3 cellular contexts compared by ENCODE assay signal in genomic region chr12:122981036-122981471, GRCh38.
TF ChIP-seq lines count a peak whose summit lies in the region.

No MANE protein-coding gene starts in this region.

TF ChIP-seq in IMR-90, 13 proteins besides CTCF, POLR2A, EP300 and RAD21:
- TF ChIP-seq MXI1 (IDR thresholded peaks at IDR 0.05; ENCODE audit: borderline replicate concordance, low read depth, low read length) (no peak), CEBPB (IDR thresholded peaks at IDR 0.05; ENCODE audit: low read depth, low read length) (no peak), RFX5 (IDR thresholded peaks at IDR 0.05; ENCODE audit: low read depth, low read length) (no peak), BHLHE40 (IDR thresholded peaks at IDR 0.05; ENCODE audit: low read depth, low read length) (no peak), FOS (IDR thresholded peaks at IDR 0.05; ENCODE audit: low read depth, low read length) (no peak), NFE2L2 (IDR thresholded peaks at IDR 0.05; ENCODE audit: low read depth, low read length) (no peak), CHD1 (IDR thresholded peaks at IDR 0.05; ENCODE audit: low read depth, low read length) (no peak), MAFK (IDR thresholded peaks at IDR 0.05; ENCODE audit: low read depth, low read length) (no peak), MAZ (IDR thresholded peaks at IDR 0.05; ENCODE audit: borderline replicate concordance, low read depth, low read length) (no peak), RCOR1 (IDR thresholded peaks at IDR 0.05; ENCODE audit: insufficient replicate concordance, low read length) (no peak), SMC3 (IDR thresholded peaks at IDR 0.05; ENCODE audit: low read depth, low read length) (no peak), ELK1 (IDR thresholded peaks at IDR 0.05; ENCODE audit: borderline replicate concordance, low read depth, low read length) (no peak)
- TF ChIP-seq, protein P1, sequence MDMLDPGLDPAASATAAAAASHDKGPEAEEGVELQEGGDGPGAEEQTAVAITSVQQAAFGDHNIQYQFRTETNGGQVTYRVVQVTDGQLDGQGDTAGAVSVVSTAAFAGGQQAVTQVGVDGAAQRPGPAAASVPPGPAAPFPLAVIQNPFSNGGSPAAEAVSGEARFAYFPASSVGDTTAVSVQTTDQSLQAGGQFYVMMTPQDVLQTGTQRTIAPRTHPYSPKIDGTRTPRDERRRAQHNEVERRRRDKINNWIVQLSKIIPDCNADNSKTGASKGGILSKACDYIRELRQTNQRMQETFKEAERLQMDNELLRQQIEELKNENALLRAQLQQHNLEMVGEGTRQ (IDR thresholded peaks at IDR 0.05; ENCODE audit: low read depth, low read length) = no peak

TF ChIP-seq in GM12878, 131 proteins besides CTCF, POLR2A, EP300 and RAD21:
- TF ChIP-seq MXI1 (IDR thresholded peaks at IDR 0.05; ENCODE audit: low read depth, low read length) = 0 out of 2 replicates have a peak, but pooled peaks have one; percentile 30
- TF ChIP-seq CBX5 (IDR thresholded peaks at IDR 0.05; ENCODE audit: low read depth) = no peak
- 0 out of 3 replicates have a peak, but pooled peaks of 1 of the 2 experiments have one; percentile 8 for TF ChIP-seq EGR1 (IDR thresholded peaks at IDR 0.05; ENCODE audit: borderline replicate concordance in 1 of 2, low read depth in 2 of 2, low read length in 2 of 2)
- TF ChIP-seq RUNX3 (IDR thresholded peaks at IDR 0.05; ENCODE audit: low read length) = no peak
- 0 out of 2 replicates have a peak, but pooled peaks have one; percentile 25 for TF ChIP-seq YY1 (IDR thresholded peaks at IDR 0.05; ENCODE audit: low read depth, low read length)
- TF ChIP-seq POLR2AphosphoS5 (IDR thresholded peaks at IDR 0.05; ENCODE audit: low read length) = no peak
- TF ChIP-seq SIX5 (IDR thresholded peaks at IDR 0.05; ENCODE audit: low read depth, low read length, severe bottlenecking) = no peak
- TF ChIP-seq, protein P2, sequence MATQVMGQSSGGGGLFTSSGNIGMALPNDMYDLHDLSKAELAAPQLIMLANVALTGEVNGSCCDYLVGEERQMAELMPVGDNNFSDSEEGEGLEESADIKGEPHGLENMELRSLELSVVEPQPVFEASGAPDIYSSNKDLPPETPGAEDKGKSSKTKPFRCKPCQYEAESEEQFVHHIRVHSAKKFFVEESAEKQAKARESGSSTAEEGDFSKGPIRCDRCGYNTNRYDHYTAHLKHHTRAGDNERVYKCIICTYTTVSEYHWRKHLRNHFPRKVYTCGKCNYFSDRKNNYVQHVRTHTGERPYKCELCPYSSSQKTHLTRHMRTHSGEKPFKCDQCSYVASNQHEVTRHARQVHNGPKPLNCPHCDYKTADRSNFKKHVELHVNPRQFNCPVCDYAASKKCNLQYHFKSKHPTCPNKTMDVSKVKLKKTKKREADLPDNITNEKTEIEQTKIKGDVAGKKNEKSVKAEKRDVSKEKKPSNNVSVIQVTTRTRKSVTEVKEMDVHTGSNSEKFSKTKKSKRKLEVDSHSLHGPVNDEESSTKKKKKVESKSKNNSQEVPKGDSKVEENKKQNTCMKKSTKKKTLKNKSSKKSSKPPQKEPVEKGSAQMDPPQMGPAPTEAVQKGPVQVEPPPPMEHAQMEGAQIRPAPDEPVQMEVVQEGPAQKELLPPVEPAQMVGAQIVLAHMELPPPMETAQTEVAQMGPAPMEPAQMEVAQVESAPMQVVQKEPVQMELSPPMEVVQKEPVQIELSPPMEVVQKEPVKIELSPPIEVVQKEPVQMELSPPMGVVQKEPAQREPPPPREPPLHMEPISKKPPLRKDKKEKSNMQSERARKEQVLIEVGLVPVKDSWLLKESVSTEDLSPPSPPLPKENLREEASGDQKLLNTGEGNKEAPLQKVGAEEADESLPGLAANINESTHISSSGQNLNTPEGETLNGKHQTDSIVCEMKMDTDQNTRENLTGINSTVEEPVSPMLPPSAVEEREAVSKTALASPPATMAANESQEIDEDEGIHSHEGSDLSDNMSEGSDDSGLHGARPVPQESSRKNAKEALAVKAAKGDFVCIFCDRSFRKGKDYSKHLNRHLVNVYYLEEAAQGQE (IDR thresholded peaks at IDR 0.05; ENCODE audit: low read depth, low read length) = no peak
TF ChIP-seq in GM12878: peak in this region for 3.

TF ChIP-seq in HepG2, 621 proteins besides CTCF, POLR2A, EP300 and RAD21 (continues in another document):
- TF ChIP-seq ZBTB40 (IDR thresholded peaks at IDR 0.05) (no peak), ZBTB40 (CRISPR knock-in tag; IDR thresholded peaks at IDR 0.05) (no peak), ZNF329 (CRISPR knock-in tag; IDR thresholded peaks at IDR 0.05; ENCODE audit: low read depth) (peak; percentile 11; the same call in 1 of the 2 replicates), KDM2A (CRISPR knock-in tag; IDR thresholded peaks at IDR 0.05; ENCODE audit: borderline replicate concordance, low read depth) (peak; percentile 0; the same call in 1 of the 2 replicates), FOXO1 (CRISPR knock-in tag; IDR thresholded peaks at IDR 0.05) (peak; percentile 35; the same call in 1 of the 2 replicates), ZNF879 (CRISPR knock-in tag; IDR thresholded peaks at IDR 0.05) (peak; percentile 46; the same call in 1 of the 2 replicates), ATF1 (CRISPR knock-in tag; IDR thresholded peaks at IDR 0.05) (no peak), ZNF138 (CRISPR knock-in tag; IDR thresholded peaks at IDR 0.05; ENCODE audit: low read depth) (0 out of 2 replicates have a peak, but pooled peaks have one; percentile 56), ZNF496 (CRISPR knock-in tag; IDR thresholded peaks at IDR 0.05; ENCODE audit: insufficient replicate concordance) (no peak), RFXANK (CRISPR knock-in tag; IDR thresholded peaks at IDR 0.05) (no peak), HINFP (CRISPR knock-in tag; IDR thresholded peaks at IDR 0.05; ENCODE audit: low read depth) (no peak), ZFP90 (CRISPR knock-in tag; IDR thresholded peaks at IDR 0.05; ENCODE audit: borderline replicate concordance) (no peak), ZNF607 (CRISPR knock-in tag; IDR thresholded peaks at IDR 0.05; ENCODE audit: borderline replicate concordance) (peak; percentile 15; the same call in 1 of the 2 replicates), KDM3A (CRISPR knock-in tag; IDR thresholded peaks at IDR 0.05; ENCODE audit: low read depth) (0 out of 2 replicates have a peak, but pooled peaks have one; percentile 20), ZNF232 (CRISPR knock-in tag; IDR thresholded peaks at IDR 0.05; ENCODE audit: borderline replicate concordance) (peak; percentile 27; the same call in 1 of the 2 replicates), ZNF224 (CRISPR knock-in tag; IDR thresholded peaks at IDR 0.05) (0 out of 2 replicates have a peak, but pooled peaks have one; percentile 20), HMG20A (CRISPR knock-in tag; IDR thresholded peaks at IDR 0.05; ENCODE audit: borderline replicate concordance) (no peak), SIX1 (CRISPR knock-in tag; IDR thresholded peaks at IDR 0.05; ENCODE audit: borderline replicate concordance) (no peak), SRSF4 (IDR thresholded peaks at IDR 0.05; ENCODE audit: low read depth, low read length, poor library complexity, severe bottlenecking) (no peak), SETDB1 (CRISPR knock-in tag; IDR thresholded peaks at IDR 0.05; ENCODE audit: borderline replicate concordance) (no peak), PTBP1 (IDR thresholded peaks at IDR 0.05; ENCODE audit: low read depth, low read length, poor library complexity, severe bottlenecking) (peak; percentile 28)
- TF ChIP-seq, protein P3, sequence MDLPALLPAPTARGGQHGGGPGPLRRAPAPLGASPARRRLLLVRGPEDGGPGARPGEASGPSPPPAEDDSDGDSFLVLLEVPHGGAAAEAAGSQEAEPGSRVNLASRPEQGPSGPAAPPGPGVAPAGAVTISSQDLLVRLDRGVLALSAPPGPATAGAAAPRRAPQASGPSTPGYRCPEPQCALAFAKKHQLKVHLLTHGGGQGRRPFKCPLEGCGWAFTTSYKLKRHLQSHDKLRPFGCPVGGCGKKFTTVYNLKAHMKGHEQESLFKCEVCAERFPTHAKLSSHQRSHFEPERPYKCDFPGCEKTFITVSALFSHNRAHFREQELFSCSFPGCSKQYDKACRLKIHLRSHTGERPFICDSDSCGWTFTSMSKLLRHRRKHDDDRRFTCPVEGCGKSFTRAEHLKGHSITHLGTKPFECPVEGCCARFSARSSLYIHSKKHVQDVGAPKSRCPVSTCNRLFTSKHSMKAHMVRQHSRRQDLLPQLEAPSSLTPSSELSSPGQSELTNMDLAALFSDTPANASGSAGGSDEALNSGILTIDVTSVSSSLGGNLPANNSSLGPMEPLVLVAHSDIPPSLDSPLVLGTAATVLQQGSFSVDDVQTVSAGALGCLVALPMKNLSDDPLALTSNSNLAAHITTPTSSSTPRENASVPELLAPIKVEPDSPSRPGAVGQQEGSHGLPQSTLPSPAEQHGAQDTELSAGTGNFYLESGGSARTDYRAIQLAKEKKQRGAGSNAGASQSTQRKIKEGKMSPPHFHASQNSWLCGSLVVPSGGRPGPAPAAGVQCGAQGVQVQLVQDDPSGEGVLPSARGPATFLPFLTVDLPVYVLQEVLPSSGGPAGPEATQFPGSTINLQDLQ (CRISPR knock-in tag; IDR thresholded peaks at IDR 0.05) = no peak
- TF ChIP-seq, protein P4, sequence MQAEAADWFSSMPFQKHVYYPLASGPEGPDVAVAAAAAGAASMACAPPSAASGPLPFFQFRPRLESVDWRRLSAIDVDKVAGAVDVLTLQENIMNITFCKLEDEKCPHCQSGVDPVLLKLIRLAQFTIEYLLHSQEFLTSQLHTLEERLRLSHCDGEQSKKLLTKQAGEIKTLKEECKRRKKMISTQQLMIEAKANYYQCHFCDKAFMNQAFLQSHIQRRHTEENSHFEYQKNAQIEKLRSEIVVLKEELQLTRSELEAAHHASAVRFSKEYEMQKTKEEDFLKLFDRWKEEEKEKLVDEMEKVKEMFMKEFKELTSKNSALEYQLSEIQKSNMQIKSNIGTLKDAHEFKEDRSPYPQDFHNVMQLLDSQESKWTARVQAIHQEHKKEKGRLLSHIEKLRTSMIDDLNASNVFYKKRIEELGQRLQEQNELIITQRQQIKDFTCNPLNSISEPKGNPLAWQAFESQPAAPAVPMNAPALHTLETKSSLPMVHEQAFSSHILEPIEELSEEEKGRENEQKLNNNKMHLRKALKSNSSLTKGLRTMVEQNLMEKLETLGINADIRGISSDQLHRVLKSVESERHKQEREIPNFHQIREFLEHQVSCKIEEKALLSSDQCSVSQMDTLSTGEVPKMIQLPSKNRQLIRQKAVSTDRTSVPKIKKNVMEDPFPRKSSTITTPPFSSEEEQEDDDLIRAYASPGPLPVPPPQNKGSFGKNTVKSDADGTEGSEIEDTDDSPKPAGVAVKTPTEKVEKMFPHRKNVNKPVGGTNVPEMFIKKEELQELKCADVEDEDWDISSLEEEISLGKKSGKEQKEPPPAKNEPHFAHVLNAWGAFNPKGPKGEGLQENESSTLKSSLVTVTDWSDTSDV (CRISPR knock-in tag; IDR thresholded peaks at IDR 0.05) = peak; percentile 69; the same call in 1 of the 2 replicates
